Comparison of ENCODE assay signal across 8 cellular contexts in the genomic region with DNA sequence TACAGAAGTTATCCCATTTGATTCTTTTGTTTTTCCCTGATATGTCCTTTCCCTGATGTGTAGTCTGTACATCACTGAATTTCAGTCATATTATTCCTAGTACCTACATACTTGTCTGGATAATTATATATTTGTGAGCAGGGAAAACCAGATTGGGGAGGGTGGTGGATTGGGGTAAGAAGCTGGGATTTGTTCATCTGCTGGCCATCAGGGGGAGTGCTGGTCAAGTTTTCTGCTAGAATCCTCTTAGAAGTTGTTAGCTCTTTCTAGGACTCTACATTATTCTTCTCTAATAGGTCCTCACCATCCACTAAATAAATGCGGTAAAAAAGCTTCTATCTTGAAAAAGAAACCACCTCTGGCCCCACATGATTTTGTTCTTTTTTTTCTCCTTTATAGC.
DNase-seq lines count a peak whose midpoint lies in the region; ATAC-seq, FAIRE-seq and TF ChIP-seq lines count a peak whose summit lies in the region.

No MANE protein-coding gene starts in this region.

- no peak overlapping the region for H2AFZ ChIP-seq in astrocyte (ENCODE audit: low read depth, low read length)

- H3K9me3 ChIP-seq in astrocyte (ENCODE audit: insufficient read depth, low read depth, low read length) (no peaks in the 10 kb centered on the region), left lung (no peaks in the 10 kb centered on the region)

- no peaks in the 10 kb centered on the region for H3K4me1 Mint-ChIP-seq in astrocyte (ENCODE audit: low read depth, unreplicated experiment)

- peak; percentile 15 for DNase-seq in SIG-M5 treated with dmso at 0.1 percent for 504 hours (lab: John Stamatoyannopoulos, UW; ENCODE audit: unreplicated experiment)
- DNase-seq in SIG-M5 (lab: John Stamatoyannopoulos, UW): no peak
- DNase-seq in NB4 (ENCODE audit: low read depth): peak; percentile 56
- DNase-seq in astrocyte (ENCODE audit: low read depth): no peak
- DNase-seq in left lung: no peak
- no peak for DNase-seq in cortex of kidney (lab: John Stamatoyannopoulos, UW)
- no peak for DNase-seq in activated effector memory CD4-positive, alpha-beta T cell treated with anti-CD3 and anti-CD28 coated beads, Interleukin-2, amount 50 U/mL, for 16 hours

- H3K9ac ChIP-seq in astrocyte (ENCODE audit: low read length): no peak overlapping the region

- H3K27ac ChIP-seq in astrocyte (ENCODE audit: low read depth, low read length) (no peak overlapping the region), left lung (no peak overlapping the region)

- H3K4me3 ChIP-seq in NB4 (ENCODE audit: low read depth, low read length) (no peak overlapping the region), astrocyte (ENCODE audit: insufficient read depth, low read depth, low read length) (no peak overlapping the region), left lung (no peak overlapping the region)

- no peaks in the 10 kb centered on the region for H3K36me3 ChIP-seq in astrocyte (ENCODE audit: insufficient read depth, low read length)
- no peaks in the 10 kb centered on the region for H3K36me3 ChIP-seq in left lung

- H3K9me3 Mint-ChIP-seq in astrocyte (ENCODE audit: unreplicated experiment): no peaks in the 10 kb centered on the region

- H3K4me2 ChIP-seq in astrocyte (ENCODE audit: low read length): no peak overlapping the region

- H3K4me1 ChIP-seq in astrocyte (ENCODE audit: insufficient read depth, low read length) (no peaks in the 10 kb centered on the region), left lung (no peaks in the 10 kb centered on the region)

- H3K4me3 Mint-ChIP-seq in astrocyte (ENCODE audit: unreplicated experiment): no peak overlapping the region

- no peaks in the 10 kb centered on the region for H4K20me1 ChIP-seq in astrocyte (ENCODE audit: insufficient read depth, low read length)

- FAIRE-seq in astrocyte (lab: Jason Lieb, UNC): no peak

- ATAC-seq in GM21526 (IDR thresholded peaks at IDR 0.05; ENCODE audit: low FRiP score, unreplicated experiment): peak; percentile 75
- ATAC-seq in left lung: peak; percentile 62

- TF ChIP-seq CTCF in NB4 (IDR thresholded peaks at IDR 0.05; ENCODE audit: low read depth, low read length): peak; percentile 72
- TF ChIP-seq CTCF in astrocyte (IDR thresholded peaks at IDR 0.05; ENCODE audit: insufficient read depth, low read depth, low read length): peak; percentile 13
- TF ChIP-seq CTCF in left lung (IDR thresholded peaks at IDR 0.05): peak; percentile 30 to 33

- intact Hi-C loops in left lung (cut with DNase I): no loop called here

- H3K79me2 ChIP-seq in astrocyte (ENCODE audit: insufficient read depth, low read length): no peaks in the 10 kb centered on the region

- H3K27me3 Mint-ChIP-seq in astrocyte (ENCODE audit: low read depth, unreplicated experiment): peaks cover 3% of the 10 kb centered on the region

- no peak for TF ChIP-seq POLR2A in NB4 (IDR thresholded peaks at IDR 0.05; ENCODE audit: extremely low read depth, insufficient read length)

- H3K36me3 Mint-ChIP-seq in astrocyte (ENCODE audit: low read depth, unreplicated experiment): no peaks in the 10 kb centered on the region

- H3K27me3 ChIP-seq in astrocyte (ENCODE audit: insufficient read depth, low read length) (no peaks in the 10 kb centered on the region), left lung (no peaks in the 10 kb centered on the region)

- no peak overlapping the region for H3K27ac Mint-ChIP-seq in astrocyte (ENCODE audit: unreplicated experiment)

Comparison
In these comparisons a context has a peak if more than half of its experiments do, and no peak if none do; other contexts are left out.
1. DNase-seq: peak in SIG-M5 treated with dmso at 0.1 percent for 504 hours (single experiment) and NB4 (single experiment); none in SIG-M5 (single experiment), astrocyte (single experiment), left lung (0 of 2), cortex of kidney (single experiment) and activated effector memory CD4-positive, alpha-beta T cell treated with anti-CD3 and anti-CD28 coated beads, Interleukin-2, amount 50 U/mL, for 16 hours (single experiment).
2. CTCF ChIP-seq: peak in every context shown above with its lines; median percentile 72 in NB4; 32 in left lung; 13 in astrocyte.